14 cellular contexts compared by ENCODE assay signal in genomic region chr5:8961956-8962355, GRCh38.
DNase-seq lines count a peak whose midpoint lies in the region; ATAC-seq and TF ChIP-seq lines count a peak whose summit lies in the region.
"Had no signal": no experiment of that assay in that cellular context is flagged by ENCODE, and none has a peak within 500 bp of the region (broad histone marks: within the 10 kb centered on the region; RNA-seq: fewer than 3 reads in every experiment).

No MANE protein-coding gene starts in this region.

- no peaks in the 10 kb centered on the region for H3K36me3 Mint-ChIP-seq in activated T-cell treated with anti-CD3 and anti-CD28 coated beads, Interleukin-2, amount 50 U/mL, for 24 hours (ENCODE audit: low read depth)
- H3K36me3 Mint-ChIP-seq: CD8-positive, alpha-beta T cell had no signal

- H3K27me3 Mint-ChIP-seq in activated T-cell treated with anti-CD3 and anti-CD28 coated beads, Interleukin-2, amount 50 U/mL, for 24 hours = no peaks in the 10 kb centered on the region
- H3K27me3 Mint-ChIP-seq: B cell had no signal

- no peaks in the 10 kb centered on the region for H3K9me3 ChIP-seq in fibroblast of lung (ENCODE audit: control insufficient read depth, insufficient read depth, low read depth, low read length)

- DNase-seq in astrocyte of the hippocampus (ENCODE audit: low read depth, low spot score) (peak; percentile 51), fibroblast of lung (ENCODE audit: low read depth in 2 of 2) (peak; percentile 23 to 35), fibroblast of the aortic adventitia (ENCODE audit: low read depth) (peak; percentile 60)
- DNase-seq in activated T-cell treated with anti-CD3 and anti-CD28 coated beads, Interleukin-2, amount 50 U/mL, for 24 hours = no peak
- DNase-seq: Calu3; CD8-positive, alpha-beta T cell; DMS79 treated with DMSO at 0.1 percent for 48 hours; GF-D8; H9 had no signal

- H3K4me3 ChIP-seq in fibroblast of lung (replicated peaks in 1 of 4; ENCODE audit: control extremely low read depth in 1 of 4, insufficient read depth in 1 of 4, low read depth in 3 of 4, low read length in 4 of 4) = no peak overlapping the region
- H3K4me3 ChIP-seq in fibroblast of the aortic adventitia (ENCODE audit: low read depth, low read length) = no peak overlapping the region
- H3K4me3 ChIP-seq: BLaER1 treated with 17β-estradiol and CSF1 and Interleukin-3, amounts not matched to agents 10 nM and 100 nM had no signal

- H3K79me2 ChIP-seq in fibroblast of lung (ENCODE audit: control insufficient read depth, insufficient read depth, low read length) = no peaks in the 10 kb centered on the region

- no peaks in the 10 kb centered on the region for H3K27me3 ChIP-seq in fibroblast of lung (ENCODE audit: control insufficient read depth, insufficient read depth, low read length)
- H3K27me3 ChIP-seq: BLaER1 treated with 17β-estradiol and CSF1 and Interleukin-3, amounts not matched to agents 10 nM and 100 nM had no signal

- peaks cover 9% of the 10 kb centered on the region for H3K9me3 Mint-ChIP-seq in activated T-cell treated with anti-CD3 and anti-CD28 coated beads, Interleukin-2, amount 50 U/mL, for 24 hours
- H3K9me3 Mint-ChIP-seq: H9 had no signal

- no peak for ATAC-seq in GM19035 (IDR thresholded peaks at IDR 0.05; ENCODE audit: unreplicated experiment)
- no peak for ATAC-seq in GM18867 (IDR thresholded peaks at IDR 0.05; ENCODE audit: unreplicated experiment)
- ATAC-seq: CD8-positive, alpha-beta T cell; HepG2 had no signal

- H3K4me1 ChIP-seq in fibroblast of lung (ENCODE audit: control insufficient read depth, extremely low read depth, insufficient read depth, low read length) = no peaks in the 10 kb centered on the region
- H3K4me1 ChIP-seq: BLaER1 treated with 17β-estradiol and CSF1 and Interleukin-3, amounts not matched to agents 10 nM and 100 nM had no signal

- no peaks in the 10 kb centered on the region for H3K36me3 ChIP-seq in fibroblast of lung (ENCODE audit: control insufficient read depth, insufficient read depth, low read length)
- H3K36me3 ChIP-seq: BLaER1 treated with 17β-estradiol and CSF1 and Interleukin-3, amounts not matched to agents 10 nM and 100 nM had no signal

- H3K9ac ChIP-seq in fibroblast of lung (ENCODE audit: insufficient read depth, low read length) = no peak overlapping the region
- H3K9ac ChIP-seq: BLaER1 treated with 17β-estradiol and CSF1 and Interleukin-3, amounts not matched to agents 10 nM and 100 nM had no signal

- H3K4me1 Mint-ChIP-seq in activated T-cell treated with anti-CD3 and anti-CD28 coated beads, Interleukin-2, amount 50 U/mL, for 24 hours (ENCODE audit: low read depth) = no peaks in the 10 kb centered on the region
- H3K4me1 Mint-ChIP-seq: B cell, H9 had no signal

- no peak overlapping the region for H3K27ac ChIP-seq in fibroblast of lung (ENCODE audit: insufficient read depth, low read length)
- H3K27ac ChIP-seq: BLaER1 treated with 17β-estradiol and CSF1 and Interleukin-3, amounts not matched to agents 10 nM and 100 nM had no signal

- H4K20me1 ChIP-seq in fibroblast of lung (ENCODE audit: control insufficient read depth, extremely low read depth, insufficient read depth, low read length) = no peaks in the 10 kb centered on the region
- H4K20me1 ChIP-seq: BLaER1 treated with 17β-estradiol and CSF1 and Interleukin-3, amounts not matched to agents 10 nM and 100 nM had no signal

- no peak overlapping the region for H3K4me3 Mint-ChIP-seq in activated T-cell treated with anti-CD3 and anti-CD28 coated beads, Interleukin-2, amount 50 U/mL, for 24 hours
- H3K4me3 Mint-ChIP-seq: B cell; CD8-positive, alpha-beta T cell; H9 had no signal

- H3K4me2 ChIP-seq in fibroblast of lung (ENCODE audit: extremely low read depth, insufficient read depth, low read length) = no peak overlapping the region
- H3K4me2 ChIP-seq: BLaER1 treated with 17β-estradiol and CSF1 and Interleukin-3, amounts not matched to agents 10 nM and 100 nM had no signal

- H3K27ac Mint-ChIP-seq in activated T-cell treated with anti-CD3 and anti-CD28 coated beads, Interleukin-2, amount 50 U/mL, for 24 hours = no peak overlapping the region
- H3K27ac Mint-ChIP-seq: B cell; CD8-positive, alpha-beta T cell; H9 had no signal

- no peak overlapping the region for H2AFZ ChIP-seq in fibroblast of lung (ENCODE audit: low read length)

- TF ChIP-seq CTCF in fibroblast of lung (conservative IDR thresholded peaks at IDR 0.05 in 1 of 2, IDR thresholded peaks at IDR 0.05 in 1 of 2; ENCODE audit: low read depth in 1 of 2, low read length in 2 of 2) (no peak), fibroblast of the aortic adventitia (IDR thresholded peaks at IDR 0.05; ENCODE audit: insufficient read depth, low read length) (no peak)
